ENCODE assay signal across 12 cellular contexts in the genomic region with DNA sequence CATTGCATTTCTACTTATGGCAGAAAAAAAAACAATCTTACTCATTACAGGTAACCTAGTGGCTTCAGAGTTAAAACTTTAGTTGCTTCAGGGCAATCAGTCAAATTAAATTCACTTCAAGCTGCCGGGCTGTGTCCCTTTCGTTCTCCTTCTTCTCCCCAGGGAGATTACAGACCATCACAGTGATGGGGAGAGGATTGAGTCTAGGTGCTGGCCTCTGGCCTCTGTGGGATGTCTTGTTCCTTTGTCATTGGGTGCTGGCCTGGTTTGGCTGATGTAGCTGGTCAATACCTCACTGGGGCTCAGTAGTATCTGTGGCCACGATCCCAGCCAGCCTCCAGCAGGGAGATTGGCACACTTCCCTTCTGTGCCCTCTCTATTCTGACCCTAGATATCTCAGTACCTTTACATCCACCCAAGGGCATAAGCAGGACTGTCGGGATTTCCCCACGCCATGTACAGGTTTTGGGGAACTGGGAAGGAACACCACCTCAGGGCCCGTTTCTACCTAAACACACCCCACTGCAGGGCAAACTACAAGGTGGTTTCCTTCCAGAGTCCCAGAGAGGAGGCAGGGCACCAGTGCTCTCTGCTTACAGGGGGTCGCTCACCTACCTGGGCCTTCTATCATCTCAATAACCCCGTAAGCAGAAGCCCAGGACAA. TPM values are rescaled to one million over a fixed set of nuclear protein-coding genes. Genes with fewer than 3 reads are reported as not detected.
DNase-seq lines count a peak whose midpoint lies in the region; ATAC-seq, FAIRE-seq and TF ChIP-seq lines count a peak whose summit lies in the region.
"Had no signal": no experiment of that assay in that cellular context is flagged by ENCODE, and none has a peak within 500 bp of the region (broad histone marks: within the 10 kb centered on the region; RNA-seq: fewer than 3 reads in every experiment).

No MANE protein-coding gene starts in this region.

- no peaks in the 10 kb centered on the region for H3K27me3 ChIP-seq in BLaER1 treated with 17β-estradiol and CSF1 and Interleukin-3, amounts not matched to agents 10 nM and 100 nM
- no peaks in the 10 kb centered on the region for H3K27me3 ChIP-seq in CD8-positive, alpha-beta T cell (ENCODE audit: insufficient read depth, low read length)

- ATAC-seq in CD8-positive, alpha-beta T cell: peak; percentile 12
- ATAC-seq in naive thymus-derived CD8-positive, alpha-beta T cell: peak; percentile 31 to 48
- ATAC-seq: SK-N-SH treated with all-trans-retinoic acid at 6 μM for 48 hours had no signal

- H3K4me2 ChIP-seq in BLaER1 treated with 17β-estradiol and CSF1 and Interleukin-3, amounts not matched to agents 10 nM and 100 nM: peak overlapping the region in 8 of 11 experiments; percentile 1 to 45 (median 22); a peak in 9 of 22 replicates

- H3K27me3 Mint-ChIP-seq in CD8-positive, alpha-beta T cell (ENCODE audit: low read depth): no peaks in the 10 kb centered on the region
- H3K27me3 Mint-ChIP-seq in brain: peaks cover 3% of the 10 kb centered on the region
- H3K27me3 Mint-ChIP-seq in naive thymus-derived CD8-positive, alpha-beta T cell: no peaks in the 10 kb centered on the region

- POLR2A ChIA-PET in CD8-positive, alpha-beta T cell (lab: Charles Lee): no interaction called here
- POLR2A ChIA-PET in naive thymus-derived CD8-positive, alpha-beta T cell (lab: Charles Lee): interaction anchor here (0.7 to 1.5 kb wide), 3 partner anchors 10 to 34 kb away, joined by 3 to 9 read pairs (median 4); no protein-coding TSS in a partner anchor

- peaks cover 96% of the 10 kb centered on the region for H3K4me1 Mint-ChIP-seq in CD8-positive, alpha-beta T cell (ENCODE audit: low read depth)
- no peaks in the 10 kb centered on the region for H3K4me1 Mint-ChIP-seq in brain
- H3K4me1 Mint-ChIP-seq in naive thymus-derived CD8-positive, alpha-beta T cell: peaks cover 55 to 97% (median 95%) of the 10 kb centered on the region in 4 donors

- FAIRE-seq in RCC 7860 (lab: Jason Lieb, UNC): no peak

- H3K27ac Mint-ChIP-seq in CD8-positive, alpha-beta T cell: peak overlapping the region; percentile 75
- H3K27ac Mint-ChIP-seq in brain: peak overlapping the region; percentile 84 to 98 (median 93)
- H3K27ac Mint-ChIP-seq in naive thymus-derived CD8-positive, alpha-beta T cell: peak overlapping the region; percentile 36 to 88 (median 76)

- H3K9ac ChIP-seq in BLaER1 treated with 17β-estradiol and CSF1 and Interleukin-3, amounts not matched to agents 10 nM and 100 nM: no peak overlapping the region

- H3K27ac ChIP-seq in BLaER1 treated with 17β-estradiol and CSF1 and Interleukin-3, amounts not matched to agents 10 nM and 100 nM: no peak overlapping the region
- no peak overlapping the region for H3K27ac ChIP-seq in CD8-positive, alpha-beta T cell (ENCODE audit: low read depth, low read length)

- H3K4me3 Mint-ChIP-seq in CD8-positive, alpha-beta T cell: peak overlapping the region; percentile 32
- peak overlapping the region; percentile 46 to 82 (median 76) for H3K4me3 Mint-ChIP-seq in brain
- H3K4me3 Mint-ChIP-seq in naive thymus-derived CD8-positive, alpha-beta T cell: peak overlapping the region; percentile 11 to 62 (median 44)

- DNase-seq in CD8-positive, alpha-beta T cell: no peak
- DNase-seq in naive thymus-derived CD8-positive, alpha-beta T cell: no peak
- no peak for DNase-seq in NCI-H2029 (lab: John Stamatoyannopoulos, UW)
- DNase-seq in RCC 7860 (ENCODE audit: low spot score): no peak
- no peak for DNase-seq in kidney tubule cell (ENCODE audit: low spot score)
- DNase-seq: dermis blood vessel endothelial cell; GF-D8; stimulated activated CD4-positive, alpha-beta T cell treated with anti-CD3 and anti-CD28 coated beads, Interleukin-4, amount 100 ng/mL, for 24 hours had no signal

- no peak overlapping the region for H3K4me3 ChIP-seq in BLaER1 treated with 17β-estradiol and CSF1 and Interleukin-3, amounts not matched to agents 10 nM and 100 nM
- no peak overlapping the region for H3K4me3 ChIP-seq in CD8-positive, alpha-beta T cell (ENCODE audit: low read depth, low read length)
- H3K4me3 ChIP-seq: HAP-1 had no signal

- intact Hi-C loops in CD8-positive, alpha-beta T cell (cut with DNase I, micrococcal nuclease): loop anchor here in 1 of 2 experiments (2.0 kb wide), 1 partner anchor 13 kb away; no protein-coding TSS in a partner anchor

- H3K9me3 Mint-ChIP-seq in CD8-positive, alpha-beta T cell: no peaks in the 10 kb centered on the region
- H3K9me3 Mint-ChIP-seq in brain: no peaks in the 10 kb centered on the region
- H3K9me3 Mint-ChIP-seq in naive thymus-derived CD8-positive, alpha-beta T cell: no peaks in the 10 kb centered on the region

- CTCF ChIA-PET in CD8-positive, alpha-beta T cell (lab: Charles Lee): interaction anchor here (1.2 kb wide), 1 partner anchor 96 kb away, joined by 4 read pairs; no protein-coding TSS in a partner anchor

- H4K20me1 ChIP-seq in BLaER1 treated with 17β-estradiol and CSF1 and Interleukin-3, amounts not matched to agents 10 nM and 100 nM: peaks cover 0 to 95% (median 75%) of the 10 kb centered on the region in 11 experiments; a peak in 17 of 22 replicates

- H3K9me3 ChIP-seq in BLaER1 treated with 17β-estradiol and CSF1 and Interleukin-3, amounts not matched to agents 10 nM and 100 nM (replicated peaks in 1 of 11): no peaks in the 10 kb centered on the region
- H3K9me3 ChIP-seq in CD8-positive, alpha-beta T cell (ENCODE audit: low read length): no peaks in the 10 kb centered on the region
- H3K9me3 ChIP-seq: HAP-1 had no signal

- H3K4me1 ChIP-seq in BLaER1 treated with 17β-estradiol and CSF1 and Interleukin-3, amounts not matched to agents 10 nM and 100 nM: peaks cover 6 to 30% (median 22%) of the 10 kb centered on the region in 10 experiments; a peak in 17 of 20 replicates
- peaks cover 94% of the 10 kb centered on the region for H3K4me1 ChIP-seq in CD8-positive, alpha-beta T cell (ENCODE audit: insufficient read depth, low read length)
- H3K4me1 ChIP-seq: HAP-1 had no signal

- no peak for TF ChIP-seq CTCF in CD8-positive, alpha-beta T cell (IDR thresholded peaks at IDR 0.05)
- TF ChIP-seq CTCF in brain (conservative IDR thresholded peaks at IDR 0.05): no peak

- H3K36me3 ChIP-seq in BLaER1 treated with 17β-estradiol and CSF1 and Interleukin-3, amounts not matched to agents 10 nM and 100 nM: peaks cover 0 to 26% (median 14%) of the 10 kb centered on the region in 11 experiments; a peak in 12 of 22 replicates
- no peaks in the 10 kb centered on the region for H3K36me3 ChIP-seq in CD8-positive, alpha-beta T cell (ENCODE audit: insufficient read depth, low read length)
- H3K36me3 ChIP-seq: HAP-1 had no signal

- peaks cover 21% of the 10 kb centered on the region for H3K36me3 Mint-ChIP-seq in CD8-positive, alpha-beta T cell
- H3K36me3 Mint-ChIP-seq in brain: peaks cover 9% of the 10 kb centered on the region
- H3K36me3 Mint-ChIP-seq in naive thymus-derived CD8-positive, alpha-beta T cell: peaks cover 0 to 8% (median 0%) of the 10 kb centered on the region in 3 donors

RNA-seq across cellular contexts. Expression of a gene that starts 15.4 kb away (rescaled TPM):
- 100 to 1,000 TPM; 479 to 483 TPM for total RNA-seq in CD8-positive, alpha-beta T cell
- 338 TPM for polyA plus RNA-seq in brain (ENCODE audit: insufficient read depth, low read depth, low replicate concordance)
- total RNA-seq in naive thymus-derived CD8-positive, alpha-beta T cell: 100 to 1,000 TPM; 521 to 531 TPM
- polyA plus RNA-seq in naive thymus-derived CD8-positive, alpha-beta T cell: 100 to 1,000 TPM; 159 to 317 (median 317) TPM
